Comparison of ENCODE assay signal across 20 cellular contexts in the genomic region with DNA sequence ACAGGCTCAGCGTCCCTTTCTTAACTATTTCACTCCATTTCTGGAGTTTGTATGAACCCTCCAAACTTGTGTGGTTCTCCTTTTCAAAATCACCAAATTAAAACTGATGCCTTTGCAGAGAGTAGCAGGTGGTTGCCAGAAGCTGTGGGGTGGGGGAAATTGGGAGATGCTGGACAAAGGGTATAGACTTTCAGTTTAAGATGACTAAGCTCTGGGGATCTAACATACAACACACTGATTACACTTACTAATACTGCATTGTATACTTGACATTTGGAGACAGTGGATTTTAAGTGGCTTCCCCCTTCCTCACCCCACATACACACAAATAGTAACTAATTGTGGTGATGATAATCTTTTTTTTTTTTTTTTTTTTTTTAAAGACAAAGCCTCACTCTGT.
"Had no signal": no experiment of that assay in that cellular context is flagged by ENCODE, and none has a peak within 500 bp of the region (broad histone marks: within the 10 kb centered on the region; RNA-seq: fewer than 3 reads in every experiment).

No MANE protein-coding gene starts in this region.

- DNase-seq: effector memory CD4-positive, alpha-beta T cell; heart left ventricle; hypothalamus; kidney glomerular epithelial cell; mammary epithelial cell; naive thymus-derived CD4-positive, alpha-beta T cell; nephron progenitor cell; psoas muscle; retina; stimulated activated CD4-positive, alpha-beta T cell treated with anti-CD3 and anti-CD28 coated beads, Interleukin-2, amount 100 ng/mL, for 24 hours; stimulated activated CD4-positive, alpha-beta T cell treated with anti-CD3 and anti-CD28 coated beads, Interleukin-4, amount 100 ng/mL, for 4 hours; stimulated activated naive CD4-positive, alpha-beta T cell; thyroid gland had no signal

- H3K9me3 ChIP-seq: heart left ventricle, psoas muscle, suprapubic skin, thyroid gland had no signal

- ATAC-seq: esophagus mucosa; heart left ventricle; naive thymus-derived CD4-positive, alpha-beta T cell; psoas muscle; sciatic nerve had no signal

- H3K4me1 ChIP-seq: psoas muscle, suprapubic skin, thyroid gland had no signal

- H3K27ac ChIP-seq: heart left ventricle, psoas muscle, suprapubic skin, thyroid gland had no signal

- H3K4me3 ChIP-seq: heart left ventricle, psoas muscle, suprapubic skin, thyroid gland had no signal

- FAIRE-seq: endometrium, frontal cortex, islet of Langerhans, urothelium cell line had no signal

- H3K36me3 ChIP-seq: heart left ventricle, suprapubic skin, thyroid gland had no signal

- H3K27me3 ChIP-seq: suprapubic skin, thyroid gland had no signal
